In the genomic region with DNA sequence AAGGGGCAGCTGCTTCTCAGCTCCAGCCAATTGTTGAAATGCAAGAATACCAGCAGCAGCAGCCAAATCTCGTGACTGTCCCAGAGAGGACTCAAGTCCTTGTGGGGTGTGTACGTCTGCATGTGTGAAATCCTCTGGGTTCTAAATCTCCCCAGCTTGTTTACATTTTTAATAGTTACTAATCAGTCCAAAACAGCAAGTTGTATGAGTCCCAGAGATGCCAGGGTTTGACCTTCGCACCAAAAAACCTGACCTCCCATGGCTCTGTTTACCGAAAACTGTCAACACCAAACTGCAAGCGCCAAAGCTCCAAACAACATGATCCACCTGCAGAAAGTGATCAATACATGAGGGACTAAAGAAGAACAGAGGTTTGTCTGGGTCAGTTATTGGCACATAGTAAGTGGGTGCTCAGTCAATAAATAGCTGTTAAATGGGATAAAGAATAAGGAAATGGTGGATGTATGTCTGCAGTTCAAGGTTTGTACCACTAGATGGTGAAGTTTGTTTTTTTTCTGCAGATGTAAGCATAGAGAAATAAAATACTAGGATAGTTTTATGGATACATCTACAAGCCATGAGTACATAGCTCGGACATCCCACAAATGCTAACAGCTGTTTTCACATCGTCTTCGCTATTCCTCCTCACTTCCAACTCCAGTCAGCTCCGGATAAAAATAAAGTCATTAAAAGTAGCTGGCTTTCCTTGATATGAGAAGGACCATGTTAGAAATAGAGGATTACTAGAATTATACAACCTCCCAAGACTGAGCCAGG, we compare ENCODE assay signal across 7 cellular contexts.
DNase-seq lines count a peak whose midpoint lies in the region; ATAC-seq and TF ChIP-seq lines count a peak whose summit lies in the region.

No MANE protein-coding gene starts in this region.

- H3K27me3 ChIP-seq in upper lobe of right lung: no peaks in the 10 kb centered on the region

- ATAC-seq in HG02678 (IDR thresholded peaks at IDR 0.05; ENCODE audit: unreplicated experiment) (peak; percentile 55), upper lobe of right lung (peak; percentile 84), GM21360 (IDR thresholded peaks at IDR 0.05; ENCODE audit: unreplicated experiment) (no peak)

- peaks cover 17% of the 10 kb centered on the region for H3K4me1 ChIP-seq in upper lobe of right lung

- peak; percentile 65 for DNase-seq in GM04504 (ENCODE audit: low read depth)
- peak; percentile 55 for DNase-seq in NCI-H69 (lab: John Stamatoyannopoulos, UW)
- peak; percentile 19 for DNase-seq in central memory CD4-positive, alpha-beta T cell
- peak; percentile 59 for DNase-seq in left kidney (ENCODE audit: low read depth, low spot score)
- DNase-seq in upper lobe of right lung: no peak

- H3K4me3 ChIP-seq in upper lobe of right lung: no peak overlapping the region

- no peak overlapping the region for H3K27ac ChIP-seq in upper lobe of right lung

- H3K9me3 ChIP-seq in upper lobe of right lung: no peaks in the 10 kb centered on the region

- peak; percentile 80 for TF ChIP-seq CTCF in upper lobe of right lung (IDR thresholded peaks at IDR 0.05)

- intact Hi-C loops in upper lobe of right lung (cut with DNase I): no loop called here

- H3K36me3 ChIP-seq in upper lobe of right lung: no peaks in the 10 kb centered on the region
